Comparison of ENCODE assay signal across 8 cellular contexts in genomic region chr2:239106314-239106908, GRCh38.
DNase-seq lines count a peak whose midpoint lies in the region; ATAC-seq and TF ChIP-seq lines count a peak whose summit lies in the region.

No MANE protein-coding gene starts in this region.

- no peaks in the 10 kb centered on the region for H3K79me2 ChIP-seq in PC-9 (ENCODE audit: low read depth)
- no peaks in the 10 kb centered on the region for H3K79me2 ChIP-seq in neural progenitor cell (ENCODE audit: low read depth)

- CTCF ChIA-PET in PC-9 (lab: Charles Lee) = no interaction called here

- no TSS peak for BruUV-seq in PC-9 (replicated peaks; lab: Mats Ljungman, UMichigan)

- no peak overlapping the region for H3K4me3 ChIP-seq in BE2C (ENCODE audit: low read depth, low read length)
- no peak overlapping the region for H3K4me3 ChIP-seq in PC-9
- H3K4me3 ChIP-seq in epithelial cell of proximal tubule (ENCODE audit: low read depth, low read length) = no peak overlapping the region
- no peak overlapping the region for H3K4me3 ChIP-seq in neural progenitor cell

- no peaks in the 10 kb centered on the region for H3K27me3 ChIP-seq in BE2C
- no peaks in the 10 kb centered on the region for H3K27me3 ChIP-seq in PC-9 (ENCODE audit: insufficient read depth, low read depth)
- H3K27me3 ChIP-seq in neural progenitor cell = no peaks in the 10 kb centered on the region

- H3K9ac ChIP-seq in neural progenitor cell = no peak overlapping the region

- H3K36me3 Mint-ChIP-seq in neural progenitor cell = peaks cover 5% of the 10 kb centered on the region

- H3K9me2 ChIP-seq in PC-9 (ENCODE audit: insufficient read depth) = no peaks in the 10 kb centered on the region

- peaks cover 4% of the 10 kb centered on the region for H3K27me3 Mint-ChIP-seq in neural progenitor cell (ENCODE audit: insufficient read depth, low read depth)

- ATAC-seq in HG03460 (IDR thresholded peaks at IDR 0.05; ENCODE audit: unreplicated experiment) (no peak), HG03520 (IDR thresholded peaks at IDR 0.05; ENCODE audit: unreplicated experiment) (no peak), GM18517 (IDR thresholded peaks at IDR 0.05; ENCODE audit: unreplicated experiment) (no peak)

- no peaks in the 10 kb centered on the region for H3K4me1 ChIP-seq in BE2C
- no peaks in the 10 kb centered on the region for H3K4me1 ChIP-seq in PC-9 (replicated peaks; ENCODE audit: insufficient read depth)
- H3K4me1 ChIP-seq in neural progenitor cell = no peaks in the 10 kb centered on the region

- H3K36me3 ChIP-seq in BE2C (peaks cover 28% of the 10 kb centered on the region), PC-9 (ENCODE audit: low read depth) (no peaks in the 10 kb centered on the region), neural progenitor cell (no peaks in the 10 kb centered on the region)

- no peak overlapping the region for H3K4me3 Mint-ChIP-seq in neural progenitor cell

- H4K20me1 ChIP-seq in PC-9 (ENCODE audit: insufficient read depth) = no peaks in the 10 kb centered on the region; the same call in 1 of the 2 replicates
- peaks cover 7% of the 10 kb centered on the region for H4K20me1 ChIP-seq in neural progenitor cell (ENCODE audit: low read depth)

- peak; percentile 72 for DNase-seq in BE2C
- DNase-seq in GM20000 (ENCODE audit: low spot score) = peak; percentile 62
- peak; percentile 50 to 72 for DNase-seq in PC-9
- DNase-seq in epithelial cell of proximal tubule (ENCODE audit: low read depth) = no peak
- DNase-seq in neural progenitor cell (ENCODE audit: low spot score) = peak; percentile 73

- H3K27ac ChIP-seq in PC-9 = no peak overlapping the region
- no peak overlapping the region for H3K27ac ChIP-seq in neural progenitor cell

- intact Hi-C loops in PC-9 (cut with micrococcal nuclease; ENCODE audit: unreplicated experiment) = loop anchor here (1.0 to 5.0 kb wide), 5 partner anchors 72 to 886 kb away; no protein-coding TSS in a partner anchor

- H3K27ac Mint-ChIP-seq in neural progenitor cell = no peak overlapping the region

- no peaks in the 10 kb centered on the region for H3K9me3 Mint-ChIP-seq in neural progenitor cell

- H2AFZ ChIP-seq in PC-9 (no peak overlapping the region), neural progenitor cell (replicated peaks) (no peak overlapping the region)

- H3K4me1 Mint-ChIP-seq in neural progenitor cell = no peaks in the 10 kb centered on the region

- H3F3A ChIP-seq in PC-9 (ENCODE audit: insufficient read depth, low read depth) (no peaks in the 10 kb centered on the region; the same call in 1 of the 2 replicates), neural progenitor cell (ENCODE audit: low read depth) (no peaks in the 10 kb centered on the region)

- H3K9me3 ChIP-seq in BE2C (no peaks in the 10 kb centered on the region), PC-9 (ENCODE audit: insufficient read depth, low read depth) (no peaks in the 10 kb centered on the region), neural progenitor cell (ENCODE audit: low read depth) (no peaks in the 10 kb centered on the region)

- H3K4me2 ChIP-seq in PC-9 (no peak overlapping the region), neural progenitor cell (no peak overlapping the region)

- TF ChIP-seq CTCF in BE2C (IDR thresholded peaks at IDR 0.05; ENCODE audit: low read depth, low read length) (peak; percentile 78), GM20000 (IDR thresholded peaks at IDR 0.05; ENCODE audit: extremely low read depth, missing control alignments) (peak; percentile 7), PC-9 (conservative IDR thresholded peaks at IDR 0.05) (peak; percentile 82), epithelial cell of proximal tubule (conservative IDR thresholded peaks at IDR 0.05; ENCODE audit: low read depth, low read length) (peak; percentile 72), neural progenitor cell (IDR thresholded peaks at IDR 0.05) (peak; percentile 66)

- POLR2A ChIA-PET in PC-9 (lab: Charles Lee; ENCODE audit: unreplicated experiment) = no interaction called here

Comparison
In these comparisons a context has a peak if more than half of its experiments do, and no peak if none do; other contexts are left out.
1. CTCF ChIP-seq: peak in every context shown above with its lines; median percentile 82 in PC-9; 78 in BE2C; 72 in epithelial cell of proximal tubule; 66 in neural progenitor cell; 7 in GM20000.